In the genomic region with DNA sequence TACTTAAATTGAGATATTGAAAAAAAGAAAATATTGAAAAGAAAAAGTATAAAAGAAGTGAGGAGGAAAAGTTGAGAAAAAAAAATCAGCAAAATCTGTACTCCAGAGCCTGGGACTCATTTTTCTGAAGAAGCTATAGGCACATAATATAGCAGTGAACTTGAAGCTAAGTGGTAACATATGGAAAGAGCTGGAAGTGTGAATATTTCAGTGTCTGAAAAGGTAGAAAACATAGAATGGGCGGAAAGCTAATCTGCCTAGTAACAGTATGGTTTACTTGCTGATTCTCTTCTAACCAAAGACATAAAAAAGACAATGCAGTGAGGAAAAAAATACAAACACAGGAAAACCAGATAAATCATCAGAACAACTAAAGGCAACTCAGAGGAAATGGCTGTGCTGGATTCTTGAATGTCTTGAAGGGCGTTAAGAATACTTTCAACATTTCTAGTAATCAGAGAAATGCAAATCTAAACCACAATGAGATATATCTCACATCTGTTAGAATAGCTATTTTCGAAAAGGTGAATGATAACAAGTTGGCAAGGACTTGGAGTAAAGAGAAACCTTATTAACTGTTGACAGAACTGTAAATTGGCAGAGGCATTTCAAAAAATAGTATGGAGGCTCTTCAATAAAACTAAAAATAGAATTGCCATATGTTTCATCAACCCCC, we compare ENCODE assay signal across 16 cellular contexts.
A peak's percentile ranks its signal among the peaks of the same experiment; 100 is the strongest.
DNase-seq lines count a peak whose midpoint lies in the region; ATAC-seq and TF ChIP-seq lines count a peak whose summit lies in the region.
"Had no signal": no experiment of that assay in that cellular context is flagged by ENCODE, and none has a peak within 500 bp of the region (broad histone marks: within the 10 kb centered on the region; RNA-seq: fewer than 3 reads in every experiment).

No MANE protein-coding gene starts in this region.

- TF ChIP-seq CTCF in GM23338 (conservative IDR thresholded peaks at IDR 0.05; ENCODE audit: low read depth in 2 of 2) (no peak), endothelial cell (IDR thresholded peaks at IDR 0.05; ENCODE audit: unreplicated experiment) (no peak), uterus (IDR thresholded peaks at IDR 0.05) (no peak), transverse colon (IDR thresholded peaks at IDR 0.05) (no peak)

- H3K9me2 ChIP-seq in GM23338 (ENCODE audit: insufficient read depth): no peaks in the 10 kb centered on the region

- no peak for TF ChIP-seq EP300 in transverse colon (IDR thresholded peaks at IDR 0.05; ENCODE audit: low read depth)

- H3K4me2 ChIP-seq in GM23338: no peak overlapping the region
- H3K4me2 ChIP-seq: BLaER1 treated with 17β-estradiol and CSF1 and Interleukin-3, amounts not matched to agents 10 nM and 100 nM had no signal

- no peak overlapping the region for H3K4me3 ChIP-seq in GM23338
- H3K4me3 ChIP-seq in uterus: no peak overlapping the region
- H3K4me3 ChIP-seq in transverse colon: no peak overlapping the region
- H3K4me3 ChIP-seq: BLaER1 treated with 17β-estradiol and CSF1 and Interleukin-3, amounts not matched to agents 10 nM and 100 nM; stomach had no signal

- in situ Hi-C loops in transverse colon (cut with MboI; ENCODE audit: low pct_ligation_motif_present in 1 of 4, low pct_unique_long_range_greater_than_20kb in 1 of 4, low sequenced_read_pairs in 3 of 4): no loop called here

- no peaks in the 10 kb centered on the region for H3K4me1 Mint-ChIP-seq in GM23338
- H3K4me1 Mint-ChIP-seq in endothelial cell (ENCODE audit: unreplicated experiment): peaks cover 11% of the 10 kb centered on the region

- H3K36me3 Mint-ChIP-seq in GM23338 (ENCODE audit: low read depth) (no peaks in the 10 kb centered on the region), endothelial cell (ENCODE audit: low read depth, unreplicated experiment) (no peaks in the 10 kb centered on the region)
- H3K36me3 Mint-ChIP-seq: memory B cell had no signal

- H3K27me3 ChIP-seq in GM23338 (ENCODE audit: insufficient read depth): no peaks in the 10 kb centered on the region
- H3K27me3 ChIP-seq in uterus: no peaks in the 10 kb centered on the region
- no peaks in the 10 kb centered on the region for H3K27me3 ChIP-seq in transverse colon
- H3K27me3 ChIP-seq: BLaER1 treated with 17β-estradiol and CSF1 and Interleukin-3, amounts not matched to agents 10 nM and 100 nM; neutrophil; stomach had no signal

- 48 to 52% methylated on average over 3 of the region's 3 CpGs for WGBS in transverse colon (ENCODE audit: low coverage in 1 of 2), 2 donors

- H3K27ac Mint-ChIP-seq in GM23338 (no peak overlapping the region), endothelial cell (ENCODE audit: unreplicated experiment) (peak overlapping the region; percentile 49)
- H3K27ac Mint-ChIP-seq: activated T-cell treated with anti-CD3 and anti-CD28 coated beads, Interleukin-2, amount 50 U/mL, for 72 hours; memory B cell had no signal

- H3K4me3 Mint-ChIP-seq in GM23338: no peak overlapping the region
- H3K4me3 Mint-ChIP-seq in endothelial cell (ENCODE audit: unreplicated experiment): no peak overlapping the region
- H3K4me3 Mint-ChIP-seq: activated T-cell treated with anti-CD3 and anti-CD28 coated beads, Interleukin-2, amount 50 U/mL, for 72 hours; memory B cell had no signal

- intact Hi-C loops in uterus (cut with DNase I; ENCODE audit: low total_unique reads) (no loop called here), transverse colon (cut with DNase I; ENCODE audit: low total_unique reads) (no loop called here)

- H4K20me1 ChIP-seq in GM23338 (replicated peaks; ENCODE audit: insufficient read depth): no peaks in the 10 kb centered on the region
- H4K20me1 ChIP-seq: BLaER1 treated with 17β-estradiol and CSF1 and Interleukin-3, amounts not matched to agents 10 nM and 100 nM had no signal

- DNase-seq in GM23338 (ENCODE audit: low spot score) (no peak), endothelial cell (ENCODE audit: low spot score) (no peak), uterus (no peak), NCI-H128 (lab: John Stamatoyannopoulos, UW; ENCODE audit: unreplicated experiment) (no peak), transverse colon (no peak)
- DNase-seq: activated T-cell treated with anti-CD3 and anti-CD28 coated beads, Interleukin-2, amount 50 U/mL, for 72 hours; aorta; HCEC 1CT; NCI-H1048; NCI-H524; stomach had no signal

- peak overlapping the region; percentile 78; the same call in 1 of the 2 replicates for H2AFZ ChIP-seq in GM23338

- H3K27me3 Mint-ChIP-seq in GM23338 (ENCODE audit: insufficient read depth, low read depth, poor library complexity): peaks cover 3% of the 10 kb centered on the region
- no peaks in the 10 kb centered on the region for H3K27me3 Mint-ChIP-seq in endothelial cell (ENCODE audit: unreplicated experiment)
- H3K27me3 Mint-ChIP-seq: memory B cell had no signal

- no peak overlapping the region for H3K27ac ChIP-seq in GM23338 (ENCODE audit: low read depth)
- H3K27ac ChIP-seq in uterus: no peak overlapping the region
- H3K27ac ChIP-seq in transverse colon: no peak overlapping the region
- H3K27ac ChIP-seq: BLaER1 treated with 17β-estradiol and CSF1 and Interleukin-3, amounts not matched to agents 10 nM and 100 nM; neutrophil; stomach had no signal

- no peaks in the 10 kb centered on the region for H3K9me3 Mint-ChIP-seq in GM23338
- no peaks in the 10 kb centered on the region for H3K9me3 Mint-ChIP-seq in endothelial cell (ENCODE audit: unreplicated experiment)
- H3K9me3 Mint-ChIP-seq: memory B cell had no signal

- H3K9me3 ChIP-seq in uterus: no peaks in the 10 kb centered on the region
- no peaks in the 10 kb centered on the region for H3K9me3 ChIP-seq in transverse colon
- H3K9me3 ChIP-seq: BLaER1 treated with 17β-estradiol and CSF1 and Interleukin-3, amounts not matched to agents 10 nM and 100 nM; neutrophil had no signal

- H3F3A ChIP-seq in GM23338 (replicated peaks; ENCODE audit: low read depth): no peaks in the 10 kb centered on the region

- TF ChIP-seq POLR2A in uterus (IDR thresholded peaks at IDR 0.05) (no peak), transverse colon (IDR thresholded peaks at IDR 0.05) (no peak)

- no peaks in the 10 kb centered on the region for H3K79me2 ChIP-seq in GM23338 (replicated peaks; ENCODE audit: insufficient read depth)

- H3K36me3 ChIP-seq in GM23338 (ENCODE audit: insufficient read depth) (no peaks in the 10 kb centered on the region), uterus (no peaks in the 10 kb centered on the region), transverse colon (no peaks in the 10 kb centered on the region)
- H3K36me3 ChIP-seq: BLaER1 treated with 17β-estradiol and CSF1 and Interleukin-3, amounts not matched to agents 10 nM and 100 nM; neutrophil; stomach had no signal

- peak; percentile 85 for ATAC-seq in GM18907 (IDR thresholded peaks at IDR 0.05; ENCODE audit: unreplicated experiment)
- no peak for ATAC-seq in GM23338
- ATAC-seq in HG03280 (IDR thresholded peaks at IDR 0.05; ENCODE audit: unreplicated experiment): peak; percentile 87
- ATAC-seq: activated T-cell treated with anti-CD3 and anti-CD28 coated beads, Interleukin-2, amount 50 U/mL, for 72 hours had no signal

- H3K4me1 ChIP-seq in GM23338 (ENCODE audit: insufficient read depth): no peaks in the 10 kb centered on the region
- H3K4me1 ChIP-seq in uterus: no peaks in the 10 kb centered on the region
- H3K4me1 ChIP-seq in transverse colon: no peaks in the 10 kb centered on the region
- H3K4me1 ChIP-seq: stomach had no signal

TF ChIP-seq in GM23338, 12 proteins besides CTCF, POLR2A, EP300 and RAD21 (continues in another document):
- no peak for TF ChIP-seq NANOG (IDR thresholded peaks at IDR 0.05; ENCODE audit: borderline replicate concordance)
- no peak for TF ChIP-seq ETS1 (IDR thresholded peaks at IDR 0.05)
- TF ChIP-seq CREB1 (CRISPR knock-in tag; IDR thresholded peaks at IDR 0.05; ENCODE audit: low read depth): no peak
- TF ChIP-seq REST (IDR thresholded peaks at IDR 0.05; ENCODE audit: unreplicated experiment): no peak
- no peak for TF ChIP-seq EZH2phosphoT487 (IDR thresholded peaks at IDR 0.05; ENCODE audit: unreplicated experiment)
- TF ChIP-seq POLR2AphosphoS5 (IDR thresholded peaks at IDR 0.05; ENCODE audit: low read depth): no peak
